9 cellular contexts compared by ENCODE assay signal in the genomic region with DNA sequence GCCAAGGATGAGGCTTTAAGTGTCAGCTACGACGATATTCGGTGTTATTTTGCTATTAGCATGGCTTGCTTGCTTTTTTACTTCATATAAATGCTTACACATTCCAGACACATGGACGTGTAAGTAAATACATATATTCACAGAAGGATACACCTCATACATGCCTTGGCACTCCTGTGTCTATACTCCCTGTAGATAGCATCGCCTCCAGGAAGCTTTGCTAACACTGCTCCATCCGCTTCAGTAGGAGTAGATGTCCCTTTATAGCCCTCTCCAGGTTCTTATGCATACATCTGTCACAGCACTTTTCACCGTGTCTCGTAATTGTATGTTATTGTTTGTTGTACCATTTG. TPM values are rescaled to one million over a fixed set of nuclear protein-coding genes. Genes with fewer than 3 reads are reported as not detected.
A peak's percentile ranks its signal among the peaks of the same experiment; 100 is the strongest.
DNase-seq lines count a peak whose midpoint lies in the region; ATAC-seq, FAIRE-seq and TF ChIP-seq lines count a peak whose summit lies in the region.
"Had no signal": no experiment of that assay in that cellular context is flagged by ENCODE, and none has a peak within 500 bp of the region (broad histone marks: within the 10 kb centered on the region; RNA-seq: fewer than 3 reads in every experiment).

No MANE protein-coding gene starts in this region.

- POLR2A ChIA-PET in A549 (lab: Yijun Ruan, JAX) = interaction anchor here (0.6 to 1.5 kb wide), 5 partner anchors 27 to 192 kb away, joined by 3 to 16 read pairs (median 4); a partner anchor contains a TSS
- POLR2A ChIA-PET in CD8-positive, alpha-beta memory T cell (lab: Charles Lee) = no interaction called here

- in situ Hi-C loops in T47D (cut with HindIII; ENCODE audit: low pct_unique_long_range_greater_than_20kb, low sequenced_read_pairs) = no loop called here

- H3K4me1 ChIP-seq in A549 (peaks cover 49% of the 10 kb centered on the region), HUES6 (ENCODE audit: control insufficient read depth, insufficient read depth, low read length) (peaks cover 15% of the 10 kb centered on the region), muscle layer of duodenum (ENCODE audit: control insufficient read depth in 1 of 2, insufficient read depth in 2 of 2, low read length in 2 of 2) (peaks cover 0 to 12% of the 10 kb centered on the region in 2 donors)
- H3K4me1 ChIP-seq in CD8-positive, alpha-beta memory T cell (ENCODE audit: insufficient read depth, low read length) = no peaks in the 10 kb centered on the region

- H3K4me2 ChIP-seq in A549 = peak overlapping the region; percentile 73

- no peak for TF ChIP-seq RAD21 in A549 (conservative IDR thresholded peaks at IDR 0.05 in 1 of 2, IDR thresholded peaks at IDR 0.05 in 1 of 2)

- H3K36me3 Mint-ChIP-seq in CD8-positive, alpha-beta memory T cell = no peaks in the 10 kb centered on the region

- H3K27me3 ChIP-seq in HUES6 (ENCODE audit: control insufficient read depth, insufficient read depth, low read length) (peaks cover 30% of the 10 kb centered on the region), muscle layer of duodenum (ENCODE audit: low read depth, low read length) (no peaks in the 10 kb centered on the region)
- peaks cover 11% of the 10 kb centered on the region for H3K27me3 ChIP-seq in CD8-positive, alpha-beta memory T cell (ENCODE audit: insufficient read depth, low read length, poor library complexity, severe bottlenecking)

- H3K9me3 ChIP-seq in A549 (no peaks in the 10 kb centered on the region), HUES6 (ENCODE audit: control insufficient read depth, insufficient read depth, low read depth, low read length) (no peaks in the 10 kb centered on the region), muscle layer of duodenum (ENCODE audit: control insufficient read depth in 1 of 2, low read length in 2 of 2) (no peaks in the 10 kb centered on the region)
- no peaks in the 10 kb centered on the region for H3K9me3 ChIP-seq in CD8-positive, alpha-beta memory T cell (ENCODE audit: low read length)
- H3K9me3 ChIP-seq: transverse colon had no signal

- DNase-seq in A549 (ENCODE audit: low read depth in 1 of 2, low spot score in 1 of 2) = peak in 1 of 2 experiments; percentile 46
- DNase-seq in T47D (ENCODE audit: low read depth in 1 of 2, low spot score in 1 of 2) = peak; percentile 14 to 81
- no peak for DNase-seq in activated gamma-delta T cell (lab: John Stamatoyannopoulos, UW)
- DNase-seq in CD8-positive, alpha-beta memory T cell = no peak
- no peak for DNase-seq in SKM-1 treated with dmso at 0.1 percent for 144 hours (lab: John Stamatoyannopoulos, UW; ENCODE audit: unreplicated experiment)

- 2% methylated on average over 8 of the region's 8 CpGs for WGBS in A549 (ENCODE audit: missing lambda C conversion rate)

- H3K27ac ChIP-seq in A549 (peak overlapping the region; percentile 82 to 89), HUES6 (ENCODE audit: low read depth, low read length) (no peak overlapping the region), muscle layer of duodenum (ENCODE audit: low read length) (no peak overlapping the region)
- H3K27ac ChIP-seq in CD8-positive, alpha-beta memory T cell (ENCODE audit: low read depth, low read length) = no peak overlapping the region
- H3K27ac ChIP-seq: transverse colon had no signal

- FAIRE-seq in A549 (lab: Jason Lieb, UNC) = no peak

- peak overlapping the region; percentile 37 for H3K4me3 ChIP-seq in A549
- H3K4me3 ChIP-seq in HUES6 (ENCODE audit: low read depth, low read length) = peak overlapping the region; percentile 58
- H3K4me3 ChIP-seq in muscle layer of duodenum (ENCODE audit: low read depth in 1 of 2, low read length in 2 of 2) = peak overlapping the region; percentile 66 to 68
- no peak overlapping the region for H3K4me3 ChIP-seq in CD8-positive, alpha-beta memory T cell (ENCODE audit: low read length)

- no peak overlapping the region for H3K27ac Mint-ChIP-seq in CD8-positive, alpha-beta memory T cell

- no peak for TF ChIP-seq POLR2A in A549 (IDR thresholded peaks at IDR 0.05; ENCODE audit: low read length)

- no peak for TF ChIP-seq CTCF in A549 (IDR thresholded peaks at IDR 0.05)

- H3K36me3 ChIP-seq in HUES6 (ENCODE audit: control insufficient read depth, insufficient read depth, low read length) (no peaks in the 10 kb centered on the region), muscle layer of duodenum (ENCODE audit: control insufficient read depth in 1 of 2, insufficient read depth in 2 of 2, low read length in 2 of 2) (no peaks in the 10 kb centered on the region)
- no peaks in the 10 kb centered on the region for H3K36me3 ChIP-seq in CD8-positive, alpha-beta memory T cell (ENCODE audit: insufficient read depth, low read length)
- H3K36me3 ChIP-seq: transverse colon had no signal

- peaks cover 10 to 14% (median 11%) of the 10 kb centered on the region in 3 donors for H3K4me1 Mint-ChIP-seq in CD8-positive, alpha-beta memory T cell

- peak overlapping the region; percentile 75 for H3K9ac ChIP-seq in HUES6 (ENCODE audit: low read length)

- H3K4me3 Mint-ChIP-seq in CD8-positive, alpha-beta memory T cell = peak overlapping the region in 1 of 7 donors; percentile 53

- CTCF ChIA-PET in A549 (lab: Yijun Ruan, JAX) = interaction anchor here (0.5 kb wide), 1 partner anchor 26 kb away, joined by 3 read pairs; no protein-coding TSS in a partner anchor
- CTCF ChIA-PET in CD8-positive, alpha-beta memory T cell (lab: Charles Lee) = no interaction called here

- H3K9me3 Mint-ChIP-seq in CD8-positive, alpha-beta memory T cell = peaks cover 0 to 3% (median 0%) of the 10 kb centered on the region in 5 donors

- ATAC-seq in A549 (peak; percentile 87 to 90), GM18868 (IDR thresholded peaks at IDR 0.05; ENCODE audit: unreplicated experiment) (no peak)

- peaks cover 11 to 55% of the 10 kb centered on the region in 2 donors for H3K27me3 Mint-ChIP-seq in CD8-positive, alpha-beta memory T cell

- TF ChIP-seq EP300 in A549 (IDR thresholded peaks at IDR 0.05) = no peak

TF ChIP-seq in A549, 52 proteins besides CTCF, POLR2A, EP300 and RAD21:
- 0 out of 2 replicates have a peak, but pooled peaks have one; percentile 10 for TF ChIP-seq GATA3 (IDR thresholded peaks at IDR 0.05; ENCODE audit: borderline replicate concordance)
- TF ChIP-seq RNF2 (IDR thresholded peaks at IDR 0.05; ENCODE audit: borderline replicate concordance, low read depth) = no peak
- TF ChIP-seq CBX2 (IDR thresholded peaks at IDR 0.05; ENCODE audit: borderline replicate concordance, low read depth) = no peak
- no peak for TF ChIP-seq CHD4 (IDR thresholded peaks at IDR 0.05; ENCODE audit: borderline replicate concordance)
TF ChIP-seq in A549: peak in this region for 1.

RNA-seq across cellular contexts. Expression of a gene that starts 27.5 kb away (rescaled TPM):
- polyA plus RNA-seq in A549 (2011; rRNA removed) (21.1 and 26.1 TPM in 2 replicates), A549 (2017; fragmentation: RNase III; extraction: RNeasy Plus Mini Kit Qiagen cat#74134 plus additional on column Dnase treatment) (32.1 to 37.3 TPM (median 35.4 TPM) in 3 replicates)
- polyA plus RNA-seq in A549 (2012; cell fraction: cytosol; rRNA removed) = 29.8 and 35.5 TPM in 2 replicates
- polyA plus RNA-seq in A549 (2012; cell fraction: nucleus; rRNA removed) = 20.9 and 33.2 TPM in 2 replicates
- 33.6 and 34.5 TPM in 2 replicates for polyA minus RNA-seq in A549 (2011; rRNA and poly(A)+ RNA removed)
- 1 to 10 TPM; 3.5 to 4.2 TPM for total RNA-seq in CD8-positive, alpha-beta memory T cell
- 0.22 TPM for polyA plus RNA-seq in CD8-positive, alpha-beta memory T cell

Comparison
In these comparisons a context has a peak if more than half of its experiments do, and no peak if none do; other contexts are left out.
1. DNase-seq: peak in T47D (2 of 2); none in activated gamma-delta T cell (single experiment), CD8-positive, alpha-beta memory T cell (0 of 5) and SKM-1 treated with dmso at 0.1 percent for 144 hours (single experiment).
2. H3K27ac ChIP-seq: peak in A549 (2 of 2); none in HUES6 (single experiment), muscle layer of duodenum (single experiment) and CD8-positive, alpha-beta memory T cell (single experiment).
3. RNA of a gene that starts 27.5 kb away (polyA plus RNA-seq): 20.9 to 37.3 TPM in A549; 0.22 TPM in CD8-positive, alpha-beta memory T cell (single experiment); every median in the first group is over 10 times any median in the second.